8 cellular contexts compared by ENCODE assay signal in genomic region chr19:34428549-34429285, GRCh38. TPM values are rescaled to one million over a fixed set of nuclear protein-coding genes. Genes with fewer than 3 reads are reported as not detected.
DNase-seq lines count a peak whose midpoint lies in the region; ATAC-seq, FAIRE-seq and TF ChIP-seq lines count a peak whose summit lies in the region.

No MANE protein-coding gene starts in this region.

- H3K4me3 ChIP-seq in right atrium auricular region (peak overlapping the region; percentile 90 to 96), prostate gland (peak overlapping the region; percentile 60 to 85)

- H3K27me3 ChIP-seq in right atrium auricular region, result no peaks in the 10 kb centered on the region
- no peaks in the 10 kb centered on the region for H3K27me3 ChIP-seq in prostate gland (replicated peaks; ENCODE audit: insufficient read depth)

- H3K27ac ChIP-seq in right atrium auricular region, result peak overlapping the region; percentile 91 to 97
- peak overlapping the region; percentile 82 to 84 for H3K27ac ChIP-seq in prostate gland

- peak; percentile 69 for ATAC-seq in activated CD8-positive, alpha-beta memory T cell treated with anti-CD3 and anti-CD28 coated beads, Interleukin-2, amount 10 ng/mL, durations not matched to agents 7 days and 5 days
- ATAC-seq in HG02642 (IDR thresholded peaks at IDR 0.05; ENCODE audit: poor library complexity, unreplicated experiment), result peak; percentile 59
- peak; percentile 31 for ATAC-seq in activated naive CD8-positive, alpha-beta T cell treated with anti-CD3 and anti-CD28 coated beads, Interleukin-2, amount 50 U/mL, for 24 hours

- CTCF ChIA-PET in activated CD8-positive, alpha-beta memory T cell treated with anti-CD3 and anti-CD28 coated beads, Interleukin-2, amount 10 ng/mL, durations not matched to agents 7 days and 5 days (lab: Charles Lee), result interaction anchor here (0.6 to 1.8 kb wide), 6 partner anchors 9 to 1037 kb away, joined by 3 to 6 read pairs (median 4); no protein-coding TSS in a partner anchor

- no peaks in the 10 kb centered on the region for H3K9me3 Mint-ChIP-seq in activated CD8-positive, alpha-beta memory T cell treated with anti-CD3 and anti-CD28 coated beads, Interleukin-2, amount 10 ng/mL, durations not matched to agents 7 days and 5 days (ENCODE audit: low read depth)
- H3K9me3 Mint-ChIP-seq in activated naive CD8-positive, alpha-beta T cell treated with anti-CD3 and anti-CD28 coated beads, Interleukin-2, amount 50 U/mL, for 24 hours, result no peaks in the 10 kb centered on the region

- H3K4me1 Mint-ChIP-seq in activated CD8-positive, alpha-beta memory T cell treated with anti-CD3 and anti-CD28 coated beads, Interleukin-2, amount 10 ng/mL, durations not matched to agents 7 days and 5 days, result peaks cover 29% of the 10 kb centered on the region
- peaks cover 34% of the 10 kb centered on the region for H3K4me1 Mint-ChIP-seq in activated naive CD8-positive, alpha-beta T cell treated with anti-CD3 and anti-CD28 coated beads, Interleukin-2, amount 50 U/mL, for 24 hours

- H3K4me1 ChIP-seq in right atrium auricular region, result peaks cover 0 to 47% of the 10 kb centered on the region in 2 donors
- H3K4me1 ChIP-seq in prostate gland (replicated peaks), result no peaks in the 10 kb centered on the region

- no peak for TF ChIP-seq POLR2A in prostate gland (IDR thresholded peaks at IDR 0.05)

- H3K27me3 Mint-ChIP-seq in activated CD8-positive, alpha-beta memory T cell treated with anti-CD3 and anti-CD28 coated beads, Interleukin-2, amount 10 ng/mL, durations not matched to agents 7 days and 5 days, result no peaks in the 10 kb centered on the region
- H3K27me3 Mint-ChIP-seq in activated naive CD8-positive, alpha-beta T cell treated with anti-CD3 and anti-CD28 coated beads, Interleukin-2, amount 50 U/mL, for 24 hours, result no peaks in the 10 kb centered on the region

- H3K36me3 ChIP-seq in right atrium auricular region (no peaks in the 10 kb centered on the region), prostate gland (no peaks in the 10 kb centered on the region)

- H3K27ac Mint-ChIP-seq in activated CD8-positive, alpha-beta memory T cell treated with anti-CD3 and anti-CD28 coated beads, Interleukin-2, amount 10 ng/mL, durations not matched to agents 7 days and 5 days, result peak overlapping the region; percentile 91
- peak overlapping the region; percentile 96 for H3K27ac Mint-ChIP-seq in activated naive CD8-positive, alpha-beta T cell treated with anti-CD3 and anti-CD28 coated beads, Interleukin-2, amount 50 U/mL, for 24 hours

- H3K9me3 ChIP-seq in right atrium auricular region (no peaks in the 10 kb centered on the region), prostate gland (no peaks in the 10 kb centered on the region)

- DNase-seq in activated CD8-positive, alpha-beta memory T cell treated with anti-CD3 and anti-CD28 coated beads, Interleukin-2, amount 10 ng/mL, durations not matched to agents 7 days and 5 days, result peak; percentile 59
- DNase-seq in activated CD8-positive, alpha-beta memory T cell treated with anti-CD3 and anti-CD28 coated beads for 24 hours, result no peak
- DNase-seq in NCI-H226 (peak; percentile 23), right atrium auricular region (ENCODE audit: low spot score) (no peak), prostate gland (ENCODE audit: low spot score) (peak; percentile 7), D721Med (ENCODE audit: insufficient read length, low spot score) (no peak)
- DNase-seq in activated naive CD8-positive, alpha-beta T cell treated with anti-CD3 and anti-CD28 coated beads, Interleukin-2, amount 50 U/mL, for 24 hours, result peak; percentile 41

- no peak for FAIRE-seq in D721Med (lab: Jason Lieb, UNC)

- TF ChIP-seq CTCF in right atrium auricular region (IDR thresholded peaks at IDR 0.05) (no peak), prostate gland (IDR thresholded peaks at IDR 0.05) (no peak), D721Med (IDR thresholded peaks at IDR 0.05; ENCODE audit: insufficient read depth, missing control alignments) (no peak)

- H3K36me3 Mint-ChIP-seq in activated CD8-positive, alpha-beta memory T cell treated with anti-CD3 and anti-CD28 coated beads, Interleukin-2, amount 10 ng/mL, durations not matched to agents 7 days and 5 days, result peaks cover 26% of the 10 kb centered on the region
- H3K36me3 Mint-ChIP-seq in activated naive CD8-positive, alpha-beta T cell treated with anti-CD3 and anti-CD28 coated beads, Interleukin-2, amount 50 U/mL, for 24 hours (ENCODE audit: low read depth), result peaks cover 40% of the 10 kb centered on the region

- intact Hi-C loops in prostate gland (cut with DNase I), result loop anchor here (5.0 to 10.0 kb wide), 2 partner anchors 54 to 246 kb away; partner anchors contain the start of genes SCGB2B2, WTIP and ZNF302

- H3K4me3 Mint-ChIP-seq in activated CD8-positive, alpha-beta memory T cell treated with anti-CD3 and anti-CD28 coated beads, Interleukin-2, amount 10 ng/mL, durations not matched to agents 7 days and 5 days, result peak overlapping the region; percentile 89
- H3K4me3 Mint-ChIP-seq in activated naive CD8-positive, alpha-beta T cell treated with anti-CD3 and anti-CD28 coated beads, Interleukin-2, amount 50 U/mL, for 24 hours, result peak overlapping the region; percentile 97

- under 1% methylated on average over 29 of the region's 68 CpGs for WGBS in prostate gland

RNA-seq across cellular contexts. Expression of gene UBA2, which starts 0.5 kb away (rescaled TPM):
- total RNA-seq in activated CD8-positive, alpha-beta memory T cell treated with anti-CD3 and anti-CD28 coated beads, Interleukin-2, amount 10 ng/mL, durations not matched to agents 7 days and 5 days, result 100 to 1,000 TPM; 123 to 139 TPM
- total RNA-seq in right atrium auricular region, result 10 to 100 TPM; 42.1 to 52.3 TPM
- 100 to 1,000 TPM in 1 of 2 donors, 10 to 100 TPM in 1; 69.1 to 115 TPM for total RNA-seq in prostate gland

RNA-seq across cellular contexts. Expression of gene PDCD2L, which starts 24.5 kb away (rescaled TPM):
- 10 to 100 TPM; 11.2 to 19.6 TPM for total RNA-seq in activated CD8-positive, alpha-beta memory T cell treated with anti-CD3 and anti-CD28 coated beads, Interleukin-2, amount 10 ng/mL, durations not matched to agents 7 days and 5 days
- total RNA-seq in right atrium auricular region, result 10 to 100 TPM in 1 of 2 donors, 1 to 10 TPM in 1; 9.5 to 14.0 TPM
- total RNA-seq in prostate gland, result 10 to 100 TPM; 15.5 to 16.2 TPM

RNA-seq across cellular contexts. Expression of gene WTIP, which starts 52.8 kb away (rescaled TPM):
- under 1 TPM; 0.33 to 0.99 TPM for total RNA-seq in activated CD8-positive, alpha-beta memory T cell treated with anti-CD3 and anti-CD28 coated beads, Interleukin-2, amount 10 ng/mL, durations not matched to agents 7 days and 5 days
- 10 to 100 TPM in 1 of 2 donors, 1 to 10 TPM in 1; 8.3 to 32.3 TPM for total RNA-seq in right atrium auricular region
- 10 to 100 TPM; 22.9 to 40.8 TPM for total RNA-seq in prostate gland

Comparison
In these comparisons a context has a peak if more than half of its experiments do, and no peak if none do; other contexts are left out.
1. DNase-seq: peak in activated CD8-positive, alpha-beta memory T cell treated with anti-CD3 and anti-CD28 coated beads, Interleukin-2, amount 10 ng/mL, durations not matched to agents 7 days and 5 days (single experiment), NCI-H226 (single experiment), activated naive CD8-positive, alpha-beta T cell treated with anti-CD3 and anti-CD28 coated beads, Interleukin-2, amount 50 U/mL, for 24 hours (single experiment) and prostate gland (single experiment); none in activated CD8-positive, alpha-beta memory T cell treated with anti-CD3 and anti-CD28 coated beads for 24 hours (single experiment), right atrium auricular region (single experiment) and D721Med (single experiment).
2. RNA of gene WTIP, which starts 52.8 kb away (total RNA-seq): 22.9 to 40.8 TPM in prostate gland and 8.3 to 32.3 TPM in right atrium auricular region; 0.33 to 0.99 TPM in activated CD8-positive, alpha-beta memory T cell treated with anti-CD3 and anti-CD28 coated beads, Interleukin-2, amount 10 ng/mL, durations not matched to agents 7 days and 5 days; every median in the first group is over 4 times any median in the second.
3. Peak in every context shown above with its lines, with median percentiles within 50 percentile points of each other: ATAC-seq.